ENCODE assay signal across 1 cellular context in the genomic region with DNA sequence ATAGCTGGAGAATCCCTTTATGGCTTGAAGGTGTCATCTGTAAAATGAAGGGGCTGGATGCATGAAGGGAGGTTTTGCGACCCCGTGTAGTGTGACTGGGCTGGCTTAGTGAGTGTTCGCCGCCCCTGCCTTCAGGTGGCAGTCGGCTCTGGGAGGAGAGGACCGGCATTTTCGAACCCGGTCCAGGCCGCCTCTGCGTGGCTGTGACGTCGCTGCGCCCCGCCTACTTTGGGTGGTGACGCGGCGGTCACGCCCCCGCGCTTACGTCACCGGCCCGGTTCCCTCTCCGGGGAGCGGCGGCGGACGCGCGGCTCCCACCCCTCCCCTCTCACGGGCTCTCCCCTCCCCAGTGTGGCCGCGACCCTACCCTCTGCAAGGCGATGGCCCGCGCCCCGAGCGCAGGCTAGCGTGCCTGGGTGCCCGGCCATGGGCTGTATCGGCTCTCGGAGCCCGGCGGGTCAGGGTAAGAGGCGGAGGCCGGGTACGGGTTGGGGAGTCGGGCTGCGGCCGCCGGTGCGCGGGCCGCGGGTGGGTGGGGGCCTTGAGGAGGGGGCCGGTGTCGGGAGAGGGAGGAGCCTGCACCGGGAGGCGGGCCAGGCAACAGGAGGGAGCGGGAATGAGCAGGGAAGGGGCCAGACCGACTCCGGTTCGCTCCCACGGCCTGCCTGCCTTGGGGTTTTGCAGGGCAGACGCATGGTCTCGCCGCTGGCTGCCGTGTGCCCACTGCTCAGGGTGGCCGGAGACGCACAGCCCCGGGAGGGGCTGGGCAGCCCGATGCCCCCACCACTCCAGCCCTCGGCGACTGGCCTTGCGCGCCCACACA.
TF ChIP-seq lines count a peak whose summit lies in the region.

No MANE protein-coding gene starts in this region.

TF ChIP-seq in HepG2, 621 proteins besides CTCF, POLR2A, EP300 and RAD21 (continued from another document and continues in another):
- TF ChIP-seq, protein P1, sequence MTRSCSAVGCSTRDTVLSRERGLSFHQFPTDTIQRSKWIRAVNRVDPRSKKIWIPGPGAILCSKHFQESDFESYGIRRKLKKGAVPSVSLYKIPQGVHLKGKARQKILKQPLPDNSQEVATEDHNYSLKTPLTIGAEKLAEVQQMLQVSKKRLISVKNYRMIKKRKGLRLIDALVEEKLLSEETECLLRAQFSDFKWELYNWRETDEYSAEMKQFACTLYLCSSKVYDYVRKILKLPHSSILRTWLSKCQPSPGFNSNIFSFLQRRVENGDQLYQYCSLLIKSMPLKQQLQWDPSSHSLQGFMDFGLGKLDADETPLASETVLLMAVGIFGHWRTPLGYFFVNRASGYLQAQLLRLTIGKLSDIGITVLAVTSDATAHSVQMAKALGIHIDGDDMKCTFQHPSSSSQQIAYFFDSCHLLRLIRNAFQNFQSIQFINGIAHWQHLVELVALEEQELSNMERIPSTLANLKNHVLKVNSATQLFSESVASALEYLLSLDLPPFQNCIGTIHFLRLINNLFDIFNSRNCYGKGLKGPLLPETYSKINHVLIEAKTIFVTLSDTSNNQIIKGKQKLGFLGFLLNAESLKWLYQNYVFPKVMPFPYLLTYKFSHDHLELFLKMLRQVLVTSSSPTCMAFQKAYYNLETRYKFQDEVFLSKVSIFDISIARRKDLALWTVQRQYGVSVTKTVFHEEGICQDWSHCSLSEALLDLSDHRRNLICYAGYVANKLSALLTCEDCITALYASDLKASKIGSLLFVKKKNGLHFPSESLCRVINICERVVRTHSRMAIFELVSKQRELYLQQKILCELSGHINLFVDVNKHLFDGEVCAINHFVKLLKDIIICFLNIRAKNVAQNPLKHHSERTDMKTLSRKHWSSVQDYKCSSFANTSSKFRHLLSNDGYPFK (CRISPR knock-in tag; IDR thresholded peaks at IDR 0.05; ENCODE audit: borderline replicate concordance): 0 out of 2 replicates have a peak, but pooled peaks have one; percentile 34
- TF ChIP-seq ZNF234 (CRISPR knock-in tag; conservative IDR thresholded peaks at IDR 0.05) (no peak), NBN (conservative IDR thresholded peaks at IDR 0.05) (no peak), ZNF564 (CRISPR knock-in tag; IDR thresholded peaks at IDR 0.05) (no peak), ZNF12 (CRISPR knock-in tag; IDR thresholded peaks at IDR 0.05) (no peak), ZSCAN31 (CRISPR knock-in tag; IDR thresholded peaks at IDR 0.05; ENCODE audit: low read depth) (peak; percentile 68; the same call in 1 of the 2 replicates), TRIM24 (CRISPR knock-in tag; IDR thresholded peaks at IDR 0.05) (no peak), ZNF256 (CRISPR knock-in tag; conservative IDR thresholded peaks at IDR 0.05) (no peak), CEBPG (CRISPR knock-in tag; IDR thresholded peaks at IDR 0.05) (peak; percentile 63), ZFP82 (CRISPR knock-in tag; IDR thresholded peaks at IDR 0.05; ENCODE audit: borderline replicate concordance) (peak; percentile 73; the same call in 1 of the 2 replicates), AGO1 (IDR thresholded peaks at IDR 0.05; ENCODE audit: low read depth, low read length, poor library complexity, severe bottlenecking) (peak; percentile 95), SRSF1 (optimal IDR thresholded peaks at IDR 0.05; ENCODE audit: low read depth, low read length) (peak; percentile 69), ZNF121 (CRISPR knock-in tag; IDR thresholded peaks at IDR 0.05) (no peak), ZNF839 (CRISPR knock-in tag; IDR thresholded peaks at IDR 0.05; ENCODE audit: borderline replicate concordance) (0 out of 2 replicates have a peak, but pooled peaks have one; percentile 20), EEA1 (CRISPR knock-in tag; IDR thresholded peaks at IDR 0.05; ENCODE audit: borderline replicate concordance) (no peak; the same call in 1 of the 2 replicates), ZNF253 (CRISPR knock-in tag; IDR thresholded peaks at IDR 0.05; ENCODE audit: borderline replicate concordance) (0 out of 2 replicates have a peak, but pooled peaks have one; percentile 16), ZNF468 (CRISPR knock-in tag; IDR thresholded peaks at IDR 0.05) (0 out of 2 replicates have a peak, but pooled peaks have one; percentile 53), PRPF4 (IDR thresholded peaks at IDR 0.05; ENCODE audit: low read depth, low read length, poor library complexity, severe bottlenecking) (no peak), AKAP8 (CRISPR knock-in tag; IDR thresholded peaks at IDR 0.05) (peak; percentile 98), JUND (CRISPR knock-in tag; IDR thresholded peaks at IDR 0.05) (peak; percentile 59; the same call in 1 of the 2 replicates), ZNF430 (CRISPR knock-in tag; IDR thresholded peaks at IDR 0.05) (no peak), ZNF713 (CRISPR knock-in tag; IDR thresholded peaks at IDR 0.05) (no peak), ZNF441 (CRISPR knock-in tag; IDR thresholded peaks at IDR 0.05; ENCODE audit: borderline replicate concordance) (peak; percentile 70; the same call in 1 of the 2 replicates)
- TF ChIP-seq, protein P2, sequence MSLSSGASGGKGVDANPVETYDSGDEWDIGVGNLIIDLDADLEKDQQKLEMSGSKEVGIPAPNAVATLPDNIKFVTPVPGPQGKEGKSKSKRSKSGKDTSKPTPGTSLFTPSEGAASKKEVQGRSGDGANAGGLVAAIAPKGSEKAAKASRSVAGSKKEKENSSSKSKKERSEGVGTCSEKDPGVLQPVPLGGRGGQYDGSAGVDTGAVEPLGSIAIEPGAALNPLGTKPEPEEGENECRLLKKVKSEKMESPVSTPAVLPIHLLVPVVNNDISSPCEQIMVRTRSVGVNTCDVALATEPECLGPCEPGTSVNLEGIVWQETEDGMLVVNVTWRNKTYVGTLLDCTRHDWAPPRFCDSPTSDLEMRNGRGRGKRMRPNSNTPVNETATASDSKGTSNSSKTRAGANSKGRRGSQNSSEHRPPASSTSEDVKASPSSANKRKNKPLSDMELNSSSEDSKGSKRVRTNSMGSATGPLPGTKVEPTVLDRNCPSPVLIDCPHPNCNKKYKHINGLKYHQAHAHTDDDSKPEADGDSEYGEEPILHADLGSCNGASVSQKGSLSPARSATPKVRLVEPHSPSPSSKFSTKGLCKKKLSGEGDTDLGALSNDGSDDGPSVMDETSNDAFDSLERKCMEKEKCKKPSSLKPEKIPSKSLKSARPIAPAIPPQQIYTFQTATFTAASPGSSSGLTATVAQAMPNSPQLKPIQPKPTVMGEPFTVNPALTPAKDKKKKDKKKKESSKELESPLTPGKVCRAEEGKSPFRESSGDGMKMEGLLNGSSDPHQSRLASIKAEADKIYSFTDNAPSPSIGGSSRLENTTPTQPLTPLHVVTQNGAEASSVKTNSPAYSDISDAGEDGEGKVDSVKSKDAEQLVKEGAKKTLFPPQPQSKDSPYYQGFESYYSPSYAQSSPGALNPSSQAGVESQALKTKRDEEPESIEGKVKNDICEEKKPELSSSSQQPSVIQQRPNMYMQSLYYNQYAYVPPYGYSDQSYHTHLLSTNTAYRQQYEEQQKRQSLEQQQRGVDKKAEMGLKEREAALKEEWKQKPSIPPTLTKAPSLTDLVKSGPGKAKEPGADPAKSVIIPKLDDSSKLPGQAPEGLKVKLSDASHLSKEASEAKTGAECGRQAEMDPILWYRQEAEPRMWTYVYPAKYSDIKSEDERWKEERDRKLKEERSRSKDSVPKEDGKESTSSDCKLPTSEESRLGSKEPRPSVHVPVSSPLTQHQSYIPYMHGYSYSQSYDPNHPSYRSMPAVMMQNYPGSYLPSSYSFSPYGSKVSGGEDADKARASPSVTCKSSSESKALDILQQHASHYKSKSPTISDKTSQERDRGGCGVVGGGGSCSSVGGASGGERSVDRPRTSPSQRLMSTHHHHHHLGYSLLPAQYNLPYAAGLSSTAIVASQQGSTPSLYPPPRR (CRISPR knock-in tag; IDR thresholded peaks at IDR 0.05; ENCODE audit: borderline replicate concordance): no peak
- TF ChIP-seq, protein P3, sequence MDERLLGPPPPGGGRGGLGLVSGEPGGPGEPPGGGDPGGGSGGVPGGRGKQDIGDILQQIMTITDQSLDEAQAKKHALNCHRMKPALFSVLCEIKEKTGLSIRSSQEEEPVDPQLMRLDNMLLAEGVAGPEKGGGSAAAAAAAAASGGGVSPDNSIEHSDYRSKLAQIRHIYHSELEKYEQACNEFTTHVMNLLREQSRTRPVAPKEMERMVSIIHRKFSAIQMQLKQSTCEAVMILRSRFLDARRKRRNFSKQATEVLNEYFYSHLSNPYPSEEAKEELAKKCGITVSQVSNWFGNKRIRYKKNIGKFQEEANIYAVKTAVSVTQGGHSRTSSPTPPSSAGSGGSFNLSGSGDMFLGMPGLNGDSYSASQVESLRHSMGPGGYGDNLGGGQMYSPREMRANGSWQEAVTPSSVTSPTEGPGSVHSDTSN (CRISPR knock-in tag; IDR thresholded peaks at IDR 0.05): no peak
- TF ChIP-seq, protein P4, sequence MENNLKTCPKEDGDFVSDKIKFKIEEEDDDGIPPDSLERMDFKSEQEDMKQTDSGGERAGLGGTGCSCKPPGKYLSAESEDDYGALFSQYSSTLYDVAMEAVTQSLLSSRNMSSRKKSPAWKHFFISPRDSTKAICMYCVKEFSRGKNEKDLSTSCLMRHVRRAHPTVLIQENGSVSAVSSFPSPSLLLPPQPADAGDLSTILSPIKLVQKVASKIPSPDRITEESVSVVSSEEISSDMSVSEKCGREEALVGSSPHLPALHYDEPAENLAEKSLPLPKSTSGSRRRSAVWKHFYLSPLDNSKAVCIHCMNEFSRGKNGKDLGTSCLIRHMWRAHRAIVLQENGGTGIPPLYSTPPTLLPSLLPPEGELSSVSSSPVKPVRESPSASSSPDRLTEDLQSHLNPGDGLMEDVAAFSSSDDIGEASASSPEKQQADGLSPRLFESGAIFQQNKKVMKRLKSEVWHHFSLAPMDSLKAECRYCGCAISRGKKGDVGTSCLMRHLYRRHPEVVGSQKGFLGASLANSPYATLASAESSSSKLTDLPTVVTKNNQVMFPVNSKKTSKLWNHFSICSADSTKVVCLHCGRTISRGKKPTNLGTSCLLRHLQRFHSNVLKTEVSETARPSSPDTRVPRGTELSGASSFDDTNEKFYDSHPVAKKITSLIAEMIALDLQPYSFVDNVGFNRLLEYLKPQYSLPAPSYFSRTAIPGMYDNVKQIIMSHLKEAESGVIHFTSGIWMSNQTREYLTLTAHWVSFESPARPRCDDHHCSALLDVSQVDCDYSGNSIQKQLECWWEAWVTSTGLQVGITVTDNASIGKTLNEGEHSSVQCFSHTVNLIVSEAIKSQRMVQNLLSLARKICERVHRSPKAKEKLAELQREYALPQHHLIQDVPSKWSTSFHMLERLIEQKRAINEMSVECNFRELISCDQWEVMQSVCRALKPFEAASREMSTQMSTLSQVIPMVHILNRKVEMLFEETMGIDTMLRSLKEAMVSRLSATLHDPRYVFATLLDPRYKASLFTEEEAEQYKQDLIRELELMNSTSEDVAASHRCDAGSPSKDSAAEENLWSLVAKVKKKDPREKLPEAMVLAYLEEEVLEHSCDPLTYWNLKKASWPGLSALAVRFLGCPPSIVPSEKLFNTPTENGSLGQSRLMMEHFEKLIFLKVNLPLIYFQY (CRISPR knock-in tag; IDR thresholded peaks at IDR 0.05; ENCODE audit: borderline replicate concordance): peak; percentile 46; the same call in 1 of the 2 replicates
- TF ChIP-seq, protein P5, sequence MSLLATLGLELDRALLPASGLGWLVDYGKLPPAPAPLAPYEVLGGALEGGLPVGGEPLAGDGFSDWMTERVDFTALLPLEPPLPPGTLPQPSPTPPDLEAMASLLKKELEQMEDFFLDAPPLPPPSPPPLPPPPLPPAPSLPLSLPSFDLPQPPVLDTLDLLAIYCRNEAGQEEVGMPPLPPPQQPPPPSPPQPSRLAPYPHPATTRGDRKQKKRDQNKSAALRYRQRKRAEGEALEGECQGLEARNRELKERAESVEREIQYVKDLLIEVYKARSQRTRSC (CRISPR knock-in tag; IDR thresholded peaks at IDR 0.05; ENCODE audit: low read depth): no peak
- TF ChIP-seq, protein P6, sequence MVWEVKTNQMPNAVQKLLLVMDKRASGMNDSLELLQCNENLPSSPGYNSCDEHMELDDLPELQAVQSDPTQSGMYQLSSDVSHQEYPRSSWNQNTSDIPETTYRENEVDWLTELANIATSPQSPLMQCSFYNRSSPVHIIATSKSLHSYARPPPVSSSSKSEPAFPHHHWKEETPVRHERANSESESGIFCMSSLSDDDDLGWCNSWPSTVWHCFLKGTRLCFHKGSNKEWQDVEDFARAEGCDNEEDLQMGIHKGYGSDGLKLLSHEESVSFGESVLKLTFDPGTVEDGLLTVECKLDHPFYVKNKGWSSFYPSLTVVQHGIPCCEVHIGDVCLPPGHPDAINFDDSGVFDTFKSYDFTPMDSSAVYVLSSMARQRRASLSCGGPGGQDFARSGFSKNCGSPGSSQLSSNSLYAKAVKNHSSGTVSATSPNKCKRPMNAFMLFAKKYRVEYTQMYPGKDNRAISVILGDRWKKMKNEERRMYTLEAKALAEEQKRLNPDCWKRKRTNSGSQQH (CRISPR knock-in tag; IDR thresholded peaks at IDR 0.05; ENCODE audit: low read depth): peak; percentile 77; the same call in 1 of the 2 replicates
- TF ChIP-seq, protein P7, sequence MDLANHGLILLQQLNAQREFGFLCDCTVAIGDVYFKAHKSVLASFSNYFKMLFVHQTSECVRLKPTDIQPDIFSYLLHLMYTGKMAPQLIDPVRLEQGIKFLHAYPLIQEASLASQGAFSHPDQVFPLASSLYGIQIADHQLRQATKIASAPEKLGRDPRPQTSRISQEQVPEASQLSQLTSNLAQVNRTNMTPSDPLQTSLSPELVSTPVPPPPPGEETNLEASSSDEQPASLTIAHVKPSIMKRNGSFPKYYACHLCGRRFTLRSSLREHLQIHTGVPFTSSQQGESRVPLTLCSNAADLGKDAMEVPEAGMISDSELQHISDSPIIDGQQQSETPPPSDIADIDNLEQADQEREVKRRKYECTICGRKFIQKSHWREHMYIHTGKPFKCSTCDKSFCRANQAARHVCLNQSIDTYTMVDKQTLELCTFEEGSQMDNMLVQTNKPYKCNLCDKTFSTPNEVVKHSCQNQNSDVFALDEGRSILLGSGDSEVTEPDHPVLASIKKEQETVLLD (CRISPR knock-in tag; IDR thresholded peaks at IDR 0.05; ENCODE audit: low read depth): peak; percentile 78
- TF ChIP-seq, protein P8, sequence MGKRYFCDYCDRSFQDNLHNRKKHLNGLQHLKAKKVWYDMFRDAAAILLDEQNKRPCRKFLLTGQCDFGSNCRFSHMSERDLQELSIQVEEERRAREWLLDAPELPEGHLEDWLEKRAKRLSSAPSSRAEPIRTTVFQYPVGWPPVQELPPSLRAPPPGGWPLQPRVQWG (CRISPR knock-in tag; IDR thresholded peaks at IDR 0.05; ENCODE audit: borderline replicate concordance, low read depth): no peak
- TF ChIP-seq, protein P9, sequence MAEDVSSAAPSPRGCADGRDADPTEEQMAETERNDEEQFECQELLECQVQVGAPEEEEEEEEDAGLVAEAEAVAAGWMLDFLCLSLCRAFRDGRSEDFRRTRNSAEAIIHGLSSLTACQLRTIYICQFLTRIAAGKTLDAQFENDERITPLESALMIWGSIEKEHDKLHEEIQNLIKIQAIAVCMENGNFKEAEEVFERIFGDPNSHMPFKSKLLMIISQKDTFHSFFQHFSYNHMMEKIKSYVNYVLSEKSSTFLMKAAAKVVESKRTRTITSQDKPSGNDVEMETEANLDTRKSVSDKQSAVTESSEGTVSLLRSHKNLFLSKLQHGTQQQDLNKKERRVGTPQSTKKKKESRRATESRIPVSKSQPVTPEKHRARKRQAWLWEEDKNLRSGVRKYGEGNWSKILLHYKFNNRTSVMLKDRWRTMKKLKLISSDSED (CRISPR knock-in tag; IDR thresholded peaks at IDR 0.05): no peak
